ENCODE assay signal across 12 cellular contexts in genomic region chr3:152026033-152026556, GRCh38.
A peak's percentile ranks its signal among the peaks of the same experiment; 100 is the strongest.
DNase-seq lines count a peak whose midpoint lies in the region; ATAC-seq, FAIRE-seq and TF ChIP-seq lines count a peak whose summit lies in the region.
"Had no signal": no experiment of that assay in that cellular context is flagged by ENCODE, and none has a peak within 500 bp of the region (broad histone marks: within the 10 kb centered on the region; RNA-seq: fewer than 3 reads in every experiment).

No MANE protein-coding gene starts in this region.

- BruUV-seq in PC-3 (replicated peaks; lab: Mats Ljungman, UMichigan): no TSS peak

- no peaks in the 10 kb centered on the region for H3K36me3 ChIP-seq in PC-3 (ENCODE audit: low read depth, low read length)

- no peaks in the 10 kb centered on the region for H3K36me3 Mint-ChIP-seq in activated CD8-positive, alpha-beta T cell treated with anti-CD3 and anti-CD28 coated beads, Interleukin-2, amount 10 ng/mL, durations not matched to agents 7 days and 5 days (ENCODE audit: low read depth)
- H3K36me3 Mint-ChIP-seq: CD8-positive, alpha-beta memory T cell had no signal

- no peaks in the 10 kb centered on the region for H4K20me1 ChIP-seq in PC-3 (ENCODE audit: low read length)

- H3K4me1 Mint-ChIP-seq in activated CD8-positive, alpha-beta T cell treated with anti-CD3 and anti-CD28 coated beads, Interleukin-2, amount 10 ng/mL, durations not matched to agents 7 days and 5 days (ENCODE audit: low read depth): no peaks in the 10 kb centered on the region
- H3K4me1 Mint-ChIP-seq: CD8-positive, alpha-beta memory T cell had no signal

- H3K9ac ChIP-seq in PC-3 (ENCODE audit: low read length): peak overlapping the region; percentile 32

- no peak overlapping the region for H2AFZ ChIP-seq in PC-3 (ENCODE audit: low read length)

- FAIRE-seq in urothelium cell line (lab: Jason Lieb, UNC): no peak

- no peak overlapping the region for H3K4me3 Mint-ChIP-seq in activated CD8-positive, alpha-beta T cell treated with anti-CD3 and anti-CD28 coated beads, Interleukin-2, amount 10 ng/mL, durations not matched to agents 7 days and 5 days
- H3K4me3 Mint-ChIP-seq: CD8-positive, alpha-beta memory T cell had no signal

- no peaks in the 10 kb centered on the region for H3K27me3 ChIP-seq in PC-3 (ENCODE audit: low read length)

- intact Hi-C loops in PC-3 (cut with micrococcal nuclease): loop anchor here (1.0 to 2.0 kb wide), 10 partner anchors 46 to 591 kb away; no protein-coding TSS in a partner anchor

- H3K9me2 ChIP-seq in PC-3 (replicated peaks; ENCODE audit: low read length): no peaks in the 10 kb centered on the region

- H3K9me3 ChIP-seq in PC-3 (ENCODE audit: low read length): no peaks in the 10 kb centered on the region

- H3K79me2 ChIP-seq in PC-3 (ENCODE audit: low read length): no peaks in the 10 kb centered on the region

- CTCF ChIA-PET in PC-3 (lab: Charles Lee): interaction anchor here (0.6 to 0.8 kb wide), 5 partner anchors 39 to 303 kb away, joined by 3 to 5 read pairs (median 3); no protein-coding TSS in a partner anchor
- CTCF ChIA-PET in activated CD8-positive, alpha-beta T cell treated with anti-CD3 and anti-CD28 coated beads, Interleukin-2, amount 10 ng/mL, durations not matched to agents 7 days and 5 days (lab: Charles Lee): interaction anchor here (0.7 to 1.4 kb wide), 5 partner anchors 14 to 256 kb away, joined by 3 to 4 read pairs (median 3); no protein-coding TSS in a partner anchor

- H3K27ac ChIP-seq in PC-3 (ENCODE audit: low read length): peak overlapping the region; percentile 74

- ATAC-seq in PC-3 (peak; percentile 49), HG03520 (IDR thresholded peaks at IDR 0.05; ENCODE audit: unreplicated experiment) (no peak)
- no peak for ATAC-seq in activated CD8-positive, alpha-beta T cell treated with anti-CD3 and anti-CD28 coated beads, Interleukin-2, amount 10 ng/mL, durations not matched to agents 7 days and 5 days

- H3K9me3 Mint-ChIP-seq in activated CD8-positive, alpha-beta T cell treated with anti-CD3 and anti-CD28 coated beads, Interleukin-2, amount 10 ng/mL, durations not matched to agents 7 days and 5 days (ENCODE audit: insufficient read depth): no peaks in the 10 kb centered on the region
- H3K9me3 Mint-ChIP-seq: CD8-positive, alpha-beta memory T cell had no signal

- peaks cover 39% of the 10 kb centered on the region for H3K4me1 ChIP-seq in PC-3 (ENCODE audit: insufficient read depth, low read length)

- peak overlapping the region; percentile 38; the same call in 1 of the 2 replicates for H3K4me3 ChIP-seq in PC-3 (ENCODE audit: low read length)

- POLR2A ChIA-PET in PC-3 (lab: Charles Lee; ENCODE audit: unreplicated experiment): interaction anchor here (0.6 kb wide), 2 partner anchors 50 to 266 kb away, joined by 3 to 13 read pairs; no protein-coding TSS in a partner anchor
- POLR2A ChIA-PET in activated CD8-positive, alpha-beta T cell treated with anti-CD3 and anti-CD28 coated beads, Interleukin-2, amount 10 ng/mL, durations not matched to agents 7 days and 5 days (lab: Charles Lee): no interaction called here

- peaks cover 5% of the 10 kb centered on the region for H3K27me3 Mint-ChIP-seq in activated CD8-positive, alpha-beta T cell treated with anti-CD3 and anti-CD28 coated beads, Interleukin-2, amount 10 ng/mL, durations not matched to agents 7 days and 5 days (ENCODE audit: low read depth)

- no peak overlapping the region for H3K27ac Mint-ChIP-seq in activated CD8-positive, alpha-beta T cell treated with anti-CD3 and anti-CD28 coated beads, Interleukin-2, amount 10 ng/mL, durations not matched to agents 7 days and 5 days
- H3K27ac Mint-ChIP-seq: CD8-positive, alpha-beta memory T cell had no signal

- peak; percentile 67 for TF ChIP-seq CTCF in PC-3 (conservative IDR thresholded peaks at IDR 0.05; ENCODE audit: low read depth, low read length)

- peak overlapping the region; percentile 72 for H3K4me2 ChIP-seq in PC-3 (ENCODE audit: low read length)

- DNase-seq in SIG-M5 treated with dmso at 0.1 percent for 504 hours (lab: John Stamatoyannopoulos, UW; ENCODE audit: unreplicated experiment): peak; percentile 51
- DNase-seq in SIG-M5 (lab: John Stamatoyannopoulos, UW): no peak
- DNase-seq in PC-3: peak; percentile 96
- DNase-seq in fibroblast of gingiva (ENCODE audit: low read depth): peak; percentile 85
- peak; percentile 6 for DNase-seq in urothelium cell line (ENCODE audit: low spot score)
- no peak for DNase-seq in activated naive CD4-positive, alpha-beta T cell treated with anti-CD3 and anti-CD28 coated beads, Interleukin-2, amount 50 U/mL, for 16 hours
- no peak for DNase-seq in activated CD8-positive, alpha-beta T cell treated with anti-CD3 and anti-CD28 coated beads, Interleukin-2, amount 10 ng/mL, durations not matched to agents 7 days and 5 days
- DNase-seq: activated effector memory CD4-positive, alpha-beta T cell treated with anti-CD3 and anti-CD28 coated beads, Interleukin-2, amount 50 U/mL, for 16 hours; CD8-positive, alpha-beta memory T cell; NCI-H446 treated with DMSO at 0.1 percent for 48 hours; stimulated activated naive CD4-positive, alpha-beta T cell had no signal

- H3F3A ChIP-seq in PC-3 (ENCODE audit: low read length, unreplicated experiment): no peaks in the 10 kb centered on the region

Comparison
In these comparisons a context has a peak if more than half of its experiments do, and no peak if none do; other contexts are left out.
1. DNase-seq: peak in SIG-M5 treated with dmso at 0.1 percent for 504 hours (single experiment), PC-3 (single experiment), fibroblast of gingiva (single experiment) and urothelium cell line (single experiment); none in SIG-M5 (single experiment), activated naive CD4-positive, alpha-beta T cell treated with anti-CD3 and anti-CD28 coated beads, Interleukin-2, amount 50 U/mL, for 16 hours (single experiment) and activated CD8-positive, alpha-beta T cell treated with anti-CD3 and anti-CD28 coated beads, Interleukin-2, amount 10 ng/mL, durations not matched to agents 7 days and 5 days (single experiment).